ENCODE assay signal across 10 cellular contexts in the genomic region with DNA sequence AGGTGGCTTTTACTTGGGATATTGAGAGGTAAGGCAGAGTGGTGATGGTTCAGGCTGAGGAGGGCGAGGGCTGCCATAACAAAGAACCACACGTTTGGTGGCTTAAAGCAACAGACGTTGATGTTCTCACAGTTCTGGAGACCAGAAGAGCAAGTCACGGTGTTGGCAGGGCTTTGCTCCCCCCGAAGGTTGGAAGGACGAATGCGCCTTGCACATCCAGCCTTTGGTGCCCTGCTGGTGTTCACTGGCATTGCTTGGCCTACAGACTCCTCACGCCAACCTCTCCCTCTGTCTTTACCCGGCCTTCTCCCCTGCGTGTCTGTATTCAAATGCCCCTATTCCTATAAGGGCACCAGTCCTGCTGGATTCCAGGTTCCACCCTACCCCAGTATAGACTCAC.
DNase-seq lines count a peak whose midpoint lies in the region; ATAC-seq and TF ChIP-seq lines count a peak whose summit lies in the region.
"Had no signal": no experiment of that assay in that cellular context is flagged by ENCODE, and none has a peak within 500 bp of the region (broad histone marks: within the 10 kb centered on the region; RNA-seq: fewer than 3 reads in every experiment).

No MANE protein-coding gene starts in this region.

- no peaks in the 10 kb centered on the region for H3K9me3 ChIP-seq in osteoblast (ENCODE audit: low read depth, low read length)
- H3K9me3 ChIP-seq in mucosa of descending colon, result no peaks in the 10 kb centered on the region
- H3K9me3 ChIP-seq: pancreas, thyroid gland had no signal

- in situ Hi-C loops in astrocyte of the spinal cord (cut with HindIII; ENCODE audit: low sequenced_read_pairs), result no loop called here

- no peaks in the 10 kb centered on the region for H4K20me1 ChIP-seq in osteoblast (ENCODE audit: insufficient read depth, low read length)

- no peaks in the 10 kb centered on the region for H3K79me2 ChIP-seq in osteoblast (ENCODE audit: insufficient read depth, low read length)

- no peaks in the 10 kb centered on the region for H3K4me1 ChIP-seq in osteoblast (ENCODE audit: insufficient read depth, low read length)
- no peaks in the 10 kb centered on the region for H3K4me1 ChIP-seq in mucosa of descending colon (ENCODE audit: low read depth)
- H3K4me1 ChIP-seq: pancreas, thyroid gland had no signal

- H3K36me3 ChIP-seq in osteoblast (ENCODE audit: insufficient read depth, low read length) (no peaks in the 10 kb centered on the region), mucosa of descending colon (ENCODE audit: low read depth) (no peaks in the 10 kb centered on the region)
- H3K36me3 ChIP-seq: pancreas had no signal

- peak; percentile 60 for DNase-seq in SHP77 (lab: John Stamatoyannopoulos, UW)
- DNase-seq in SHP77 treated with DMSO at 0.1 percent for 48 hours (lab: John Stamatoyannopoulos, UW), result no peak
- peak; percentile 56 for DNase-seq in NB4 (ENCODE audit: low read depth)
- DNase-seq in astrocyte of the spinal cord (ENCODE audit: low read depth, low spot score), result peak; percentile 22
- DNase-seq in osteoblast (ENCODE audit: insufficient read length, low spot score, missing footprints), result peak; percentile 69
- no peak for DNase-seq in mucosa of descending colon
- no peak for DNase-seq in epidermal melanocyte (ENCODE audit: insufficient read length, low spot score)
- DNase-seq: pancreas had no signal

- H3K27ac ChIP-seq in osteoblast (ENCODE audit: low read depth, low read length), result no peak overlapping the region
- H3K27ac ChIP-seq: pancreas, thyroid gland had no signal

- H3K4me3 ChIP-seq in NB4 (ENCODE audit: low read depth, low read length) (no peak overlapping the region), astrocyte of the spinal cord (ENCODE audit: low read depth, low read length) (no peak overlapping the region), osteoblast (ENCODE audit: insufficient read depth, low read length) (no peak overlapping the region), mucosa of descending colon (no peak overlapping the region)
- H3K4me3 ChIP-seq: pancreas, thyroid gland had no signal

- TF ChIP-seq CTCF in NB4 (IDR thresholded peaks at IDR 0.05; ENCODE audit: low read depth, low read length) (peak; percentile 55), astrocyte of the spinal cord (IDR thresholded peaks at IDR 0.05; ENCODE audit: low read depth, low read length) (peak; percentile 60), osteoblast (IDR thresholded peaks at IDR 0.05; ENCODE audit: extremely low read depth, low read depth, low read length) (peak; percentile 54), mucosa of descending colon (IDR thresholded peaks at IDR 0.05) (no peak)

- no peaks in the 10 kb centered on the region for H3K27me3 ChIP-seq in osteoblast (ENCODE audit: insufficient read depth, low read length)
- H3K27me3 ChIP-seq: pancreas, thyroid gland had no signal

- no peak overlapping the region for H2AFZ ChIP-seq in osteoblast (ENCODE audit: low read length)

- intact Hi-C loops in mucosa of descending colon (cut with DNase I, micrococcal nuclease), result no loop called here

- no peak overlapping the region for H3K4me2 ChIP-seq in osteoblast (ENCODE audit: insufficient read depth, low read length)

- TF ChIP-seq POLR2A in NB4 (IDR thresholded peaks at IDR 0.05; ENCODE audit: extremely low read depth, insufficient read length), result no peak

- no peak for ATAC-seq in mucosa of descending colon
- ATAC-seq in GM21529 (IDR thresholded peaks at IDR 0.05; ENCODE audit: unreplicated experiment), result no peak

Comparison
In these comparisons a context has a peak if more than half of its experiments do, and no peak if none do; other contexts are left out.
1. DNase-seq: peak in SHP77 (2 of 2), NB4 (single experiment), astrocyte of the spinal cord (single experiment) and osteoblast (single experiment); none in SHP77 treated with DMSO at 0.1 percent for 48 hours (single experiment), mucosa of descending colon (0 of 3) and epidermal melanocyte (single experiment).